ENCODE assay signal across 18 cellular contexts in the genomic region with DNA sequence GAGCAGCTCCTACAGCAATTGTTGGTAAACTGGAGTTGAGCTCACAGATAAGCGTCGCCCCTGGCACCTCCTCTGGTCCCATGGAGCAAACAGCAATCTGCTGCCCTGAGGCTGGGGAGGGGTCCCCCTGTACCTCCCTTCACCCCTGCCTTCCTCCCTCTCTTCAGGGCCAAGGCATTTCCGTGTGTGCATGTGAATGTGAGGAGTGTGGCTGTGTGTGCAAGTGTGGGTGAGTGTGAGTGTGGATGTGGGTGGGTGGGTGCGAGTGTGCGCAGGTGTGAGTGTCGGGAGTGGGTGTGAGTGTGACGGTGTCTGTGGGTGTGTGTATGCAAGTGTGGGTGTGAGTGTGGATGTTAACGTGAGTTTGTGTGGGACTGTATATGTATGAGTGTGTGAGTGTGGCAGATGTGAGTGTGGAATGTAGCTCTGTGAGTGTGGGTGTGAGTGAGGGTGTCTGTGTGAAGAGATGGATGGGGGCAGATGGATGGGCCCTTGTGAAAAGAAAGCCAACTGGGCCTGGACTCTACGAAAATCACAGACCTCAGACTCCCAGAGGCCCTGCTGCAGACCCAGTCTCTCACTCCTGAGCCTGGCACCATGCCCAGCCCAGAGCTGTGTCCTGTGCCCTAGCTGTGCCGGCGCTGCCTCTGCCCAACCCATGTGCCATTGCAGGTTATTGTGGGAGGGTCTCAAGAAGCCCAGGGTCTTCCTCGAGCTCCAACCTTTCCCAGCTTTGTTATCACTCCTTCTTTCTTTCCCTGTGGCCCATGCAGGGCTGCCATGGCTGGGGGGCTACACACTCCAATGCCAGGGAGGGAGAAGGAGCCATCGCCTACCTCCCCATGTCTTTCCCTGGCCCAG.
A peak's percentile ranks its signal among the peaks of the same experiment; 100 is the strongest.
DNase-seq lines count a peak whose midpoint lies in the region; ATAC-seq and TF ChIP-seq lines count a peak whose summit lies in the region.
"Had no signal": no experiment of that assay in that cellular context is flagged by ENCODE, and none has a peak within 500 bp of the region (broad histone marks: within the 10 kb centered on the region; RNA-seq: fewer than 3 reads in every experiment).

No MANE protein-coding gene starts in this region.

- H3K4me1 ChIP-seq in left ventricle myocardium inferior, result no peaks in the 10 kb centered on the region
- H3K4me1 ChIP-seq in mucosa of descending colon (ENCODE audit: low read depth), result no peaks in the 10 kb centered on the region
- H3K4me1 ChIP-seq in vagina, result no peaks in the 10 kb centered on the region

- H3K27me3 ChIP-seq in left ventricle myocardium inferior (ENCODE audit: low read depth) (peaks cover 16% of the 10 kb centered on the region), vagina (no peaks in the 10 kb centered on the region), brain microvascular endothelial cell (replicated peaks) (no peaks in the 10 kb centered on the region)

- no peak overlapping the region for H3K4me3 ChIP-seq in left ventricle myocardium inferior
- no peak overlapping the region for H3K4me3 ChIP-seq in mucosa of descending colon
- no peak overlapping the region for H3K4me3 ChIP-seq in vagina
- H3K4me3 ChIP-seq in brain microvascular endothelial cell (ENCODE audit: low read depth, low read length), result no peak overlapping the region
- H3K4me3 ChIP-seq: MG63 had no signal

- peak; percentile 24 for DNase-seq in left ventricle myocardium inferior
- no peak for DNase-seq in cardiac septum (ENCODE audit: low spot score)
- peak; percentile 75 for DNase-seq in chondrocyte (ENCODE audit: low spot score)
- no peak for DNase-seq in mucosa of descending colon
- peak; percentile 72 to 94 for DNase-seq in vagina (ENCODE audit: extremely low spot score in 2 of 2)
- no peak for DNase-seq in brain microvascular endothelial cell
- no peak for DNase-seq in NCI-H226
- DNase-seq: CD8-positive, alpha-beta memory T cell; DMS79 treated with DMSO at 0.1 percent for 48 hours; effector CD8-positive, alpha-beta T cell; MG63; NCI-H187; NCI-H524; retina; SHP77; stimulated activated naive CD4-positive, alpha-beta T cell treated with Interleukin-2 at 50 U/mL for 16 hours had no signal

- no peaks in the 10 kb centered on the region for H3K9me3 ChIP-seq in left ventricle myocardium inferior (replicated peaks)
- no peaks in the 10 kb centered on the region for H3K9me3 ChIP-seq in mucosa of descending colon
- no peaks in the 10 kb centered on the region for H3K9me3 ChIP-seq in vagina
- H3K9me3 ChIP-seq: MG63 had no signal

- no peaks in the 10 kb centered on the region for H3K9me3 Mint-ChIP-seq in chondrocyte (ENCODE audit: low read depth)
- H3K9me3 Mint-ChIP-seq: CD8-positive, alpha-beta memory T cell; T-helper 1 cell treated with Interleukin-12 subunit alpha and Interleukin-12 subunit beta and Interleukin-4 antibody, amounts not matched to agents 30 μg/mL and 1 μg/mL, for 36 hours had no signal

- no peak overlapping the region for H3K27ac Mint-ChIP-seq in chondrocyte (ENCODE audit: unreplicated experiment)
- H3K27ac Mint-ChIP-seq: T-helper 1 cell treated with Interleukin-12 subunit alpha and Interleukin-12 subunit beta and Interleukin-4 antibody, amounts not matched to agents 30 μg/mL and 1 μg/mL, for 36 hours had no signal

- ATAC-seq in mucosa of descending colon, result peak; percentile 8
- no peak for ATAC-seq in GM21381 (IDR thresholded peaks at IDR 0.05; ENCODE audit: unreplicated experiment)

- H3K27me3 Mint-ChIP-seq in chondrocyte (ENCODE audit: low read depth), result peaks cover 9% of the 10 kb centered on the region

- H3K4me1 Mint-ChIP-seq in chondrocyte (ENCODE audit: low read depth), result no peaks in the 10 kb centered on the region
- H3K4me1 Mint-ChIP-seq: CD8-positive, alpha-beta memory T cell had no signal

- in situ Hi-C loops in brain microvascular endothelial cell (cut with HindIII; ENCODE audit: low pct_ligation_motif_present, low sequenced_read_pairs), result no loop called here

- H3K4me3 Mint-ChIP-seq in chondrocyte (ENCODE audit: unreplicated experiment), result no peak overlapping the region
- H3K4me3 Mint-ChIP-seq: CD8-positive, alpha-beta memory T cell; T-helper 1 cell treated with Interleukin-12 subunit alpha and Interleukin-12 subunit beta and Interleukin-4 antibody, amounts not matched to agents 30 μg/mL and 1 μg/mL, for 36 hours had no signal

- no peak for TF ChIP-seq POLR2A in vagina (IDR thresholded peaks at IDR 0.05)

- intact Hi-C loops in left ventricle myocardium inferior (cut with micrococcal nuclease), result no loop called here
- intact Hi-C loops in cardiac septum (cut with DNase I), result no loop called here
- intact Hi-C loops in mucosa of descending colon (cut with DNase I, micrococcal nuclease), result no loop called here
- intact Hi-C loops in vagina (cut with DNase I), result no loop called here

- no peaks in the 10 kb centered on the region for H3K36me3 ChIP-seq in left ventricle myocardium inferior
- no peaks in the 10 kb centered on the region for H3K36me3 ChIP-seq in mucosa of descending colon (ENCODE audit: low read depth)
- no peaks in the 10 kb centered on the region for H3K36me3 ChIP-seq in vagina
- H3K36me3 ChIP-seq in brain microvascular endothelial cell (replicated peaks), result no peaks in the 10 kb centered on the region
- H3K36me3 ChIP-seq: MG63 had no signal

- TF ChIP-seq CTCF in left ventricle myocardium inferior (IDR thresholded peaks at IDR 0.05; ENCODE audit: borderline replicate concordance), result no peak
- no peak for TF ChIP-seq CTCF in chondrocyte (IDR thresholded peaks at IDR 0.05)
- TF ChIP-seq CTCF in mucosa of descending colon (IDR thresholded peaks at IDR 0.05), result no peak
- no peak for TF ChIP-seq CTCF in vagina (IDR thresholded peaks at IDR 0.05)
- TF ChIP-seq CTCF in brain microvascular endothelial cell (IDR thresholded peaks at IDR 0.05; ENCODE audit: low read depth, low read length, missing control alignments), result no peak

- no peaks in the 10 kb centered on the region for H3K36me3 Mint-ChIP-seq in chondrocyte (ENCODE audit: low read depth)
- H3K36me3 Mint-ChIP-seq: CD8-positive, alpha-beta memory T cell had no signal

- H3K27ac ChIP-seq in left ventricle myocardium inferior (replicated peaks) (no peak overlapping the region), vagina (no peak overlapping the region), brain microvascular endothelial cell (no peak overlapping the region)

Comparison
In these comparisons a context has a peak if more than half of its experiments do, and no peak if none do; other contexts are left out.
1. DNase-seq: peak in left ventricle myocardium inferior (single experiment), chondrocyte (single experiment) and vagina (2 of 2); none in cardiac septum (single experiment), mucosa of descending colon (0 of 3), brain microvascular endothelial cell (single experiment) and NCI-H226 (single experiment).